11 cellular contexts compared by ENCODE assay signal in genomic region chr18:50097702-50098101, GRCh38.
DNase-seq lines count a peak whose midpoint lies in the region; ATAC-seq, FAIRE-seq and TF ChIP-seq lines count a peak whose summit lies in the region.
"Had no signal": no experiment of that assay in that cellular context is flagged by ENCODE, and none has a peak within 500 bp of the region (broad histone marks: within the 10 kb centered on the region; RNA-seq: fewer than 3 reads in every experiment).

No MANE protein-coding gene starts in this region.

- peak in 1 of 2 experiments; percentile 82; a peak in 1 of 4 replicates for TF ChIP-seq EP300 in GM12878 (IDR thresholded peaks at IDR 0.05; ENCODE audit: borderline replicate concordance in 1 of 2, control insufficient read depth in 1 of 2, low read depth in 2 of 2, low read length in 2 of 2)

- H4K8ac ChIP-seq in mesenchymal stem cell (ENCODE audit: low read length) = no peak overlapping the region

- H3K4me3 Mint-ChIP-seq in Calu3 (ENCODE audit: low read depth, unreplicated experiment) = peak overlapping the region; percentile 6
- H3K4me3 Mint-ChIP-seq in CD4-positive, alpha-beta T cell = no peak overlapping the region
- H3K4me3 Mint-ChIP-seq in CD8-positive, alpha-beta T cell = no peak overlapping the region

- RAD21 ChIA-PET in GM12878 (lab: Charles Lee; ENCODE audit: unreplicated experiment) = interaction anchor here (0.7 to 2.6 kb wide), 2 partner anchors 97 to 331 kb away, joined by 3 to 18 read pairs; partner anchors contain the start of gene MYO5B

- H3K9me3 Mint-ChIP-seq in Calu3 (ENCODE audit: low read depth, unreplicated experiment) = no peaks in the 10 kb centered on the region
- H3K9me3 Mint-ChIP-seq in CD4-positive, alpha-beta T cell = no peaks in the 10 kb centered on the region
- H3K9me3 Mint-ChIP-seq in CD8-positive, alpha-beta T cell = no peaks in the 10 kb centered on the region

- H2AFZ ChIP-seq in GM12878 (ENCODE audit: control insufficient read depth, low read depth, low read length) = no peak overlapping the region
- no peak overlapping the region for H2AFZ ChIP-seq in mesenchymal stem cell (ENCODE audit: low read depth, low read length)

- H3K79me1 ChIP-seq in mesenchymal stem cell (replicated peaks; ENCODE audit: low read length, poor library complexity, severe bottlenecking) = no peaks in the 10 kb centered on the region

- H3K36me3 ChIP-seq in GM12878 (ENCODE audit: control insufficient read depth in 2 of 2, insufficient read depth in 2 of 2, low read length in 1 of 2) (no peaks in the 10 kb centered on the region), mesenchymal stem cell (ENCODE audit: control insufficient read depth in 1 of 2, insufficient read depth in 2 of 2, low read depth in 1 of 2, low read length in 2 of 2) (no peaks in the 10 kb centered on the region)
- no peaks in the 10 kb centered on the region for H3K36me3 ChIP-seq in CD8-positive, alpha-beta T cell (ENCODE audit: insufficient read depth, low read length)
- H3K36me3 ChIP-seq: tibial nerve had no signal

- WGBS in GM12878 (ENCODE audit: insufficient coverage, insufficient replicate concordance, low lambda C conversion rate, missing lambda C conversion rate) = 32% methylated on average over 2 of the region's 2 CpGs
- WGBS in mesenchymal stem cell = 74% methylated on average over 2 of the region's 2 CpGs

- in situ Hi-C loops in GM12878 (cut with MboI) = no loop called here

- no peak overlapping the region for H3K4ac ChIP-seq in mesenchymal stem cell (ENCODE audit: low read depth in 1 of 2, low read length in 2 of 2)

- no peak for TF ChIP-seq RAD21 in GM12878 (IDR thresholded peaks at IDR 0.05; ENCODE audit: insufficient read depth, low read depth, low read length)

- no peak overlapping the region for H2AK5ac ChIP-seq in mesenchymal stem cell (ENCODE audit: low read length, severe bottlenecking)

- TF ChIP-seq POLR2A in GM12878 (IDR thresholded peaks at IDR 0.05; ENCODE audit: low read depth, low read length) = no peak

- no peaks in the 10 kb centered on the region for H4K20me1 ChIP-seq in GM12878 (ENCODE audit: control insufficient read depth, insufficient read depth)

- no peak overlapping the region for H2BK5ac ChIP-seq in mesenchymal stem cell (ENCODE audit: low read depth, low read length, poor library complexity, severe bottlenecking)

- ATAC-seq in HG02981 (IDR thresholded peaks at IDR 0.05; ENCODE audit: unreplicated experiment) = peak; percentile 45
- peak; percentile 81 for ATAC-seq in GM12878
- no peak for ATAC-seq in CD4-positive, alpha-beta T cell (ENCODE audit: poor library complexity)
- no peak for ATAC-seq in CD8-positive, alpha-beta T cell

- SMC1A ChIA-PET in GM12878 (lab: Charles Lee; ENCODE audit: uncharacterized antibody, unreplicated experiment) = interaction anchor here (1.2 to 3.7 kb wide), 3 partner anchors 11 to 105 kb away, joined by 3 to 38 read pairs (median 4); no protein-coding TSS in a partner anchor

- FAIRE-seq in GM12878 (lab: Jason Lieb, UNC) = no peak

- H2BK12ac ChIP-seq in mesenchymal stem cell (ENCODE audit: low read length in 2 of 2) = no peak overlapping the region

- H3K4me1 Mint-ChIP-seq in Calu3 (ENCODE audit: low read depth, unreplicated experiment) = peaks cover 64% of the 10 kb centered on the region
- no peaks in the 10 kb centered on the region for H3K4me1 Mint-ChIP-seq in CD4-positive, alpha-beta T cell (ENCODE audit: low read depth)
- H3K4me1 Mint-ChIP-seq in CD8-positive, alpha-beta T cell (ENCODE audit: low read depth) = no peaks in the 10 kb centered on the region

- BruUV-seq in Calu3 (replicated peaks; lab: Mats Ljungman, UMichigan) = no TSS peak
- BruUV-seq in GM12878 (replicated peaks; lab: Mats Ljungman, UMichigan) = no TSS peak

- H3K27ac ChIP-seq in GM12878 (ENCODE audit: control insufficient read depth, insufficient read depth) = no peak overlapping the region
- no peak overlapping the region for H3K27ac ChIP-seq in mesenchymal stem cell (ENCODE audit: low read length, poor library complexity, severe bottlenecking)
- no peak overlapping the region for H3K27ac ChIP-seq in CD4-positive, alpha-beta T cell (ENCODE audit: low read depth, low read length)
- no peak overlapping the region for H3K27ac ChIP-seq in CD8-positive, alpha-beta T cell (ENCODE audit: low read depth, low read length)
- H3K27ac ChIP-seq: tibial nerve had no signal

- H3K27me3 Mint-ChIP-seq in Calu3 (ENCODE audit: unreplicated experiment) = no peaks in the 10 kb centered on the region
- H3K27me3 Mint-ChIP-seq in CD4-positive, alpha-beta T cell = peaks cover 40% of the 10 kb centered on the region
- H3K27me3 Mint-ChIP-seq in CD8-positive, alpha-beta T cell (ENCODE audit: low read depth) = peaks cover 23% of the 10 kb centered on the region

- H3K9me3 ChIP-seq in GM12878 (replicated peaks; ENCODE audit: control insufficient read depth, insufficient read depth, low read length) = no peaks in the 10 kb centered on the region
- H3K9me3 ChIP-seq in mesenchymal stem cell (ENCODE audit: control insufficient read depth, low read length) = no peaks in the 10 kb centered on the region
- no peaks in the 10 kb centered on the region for H3K9me3 ChIP-seq in CD4-positive, alpha-beta T cell (ENCODE audit: control insufficient read depth, low read length)
- H3K9me3 ChIP-seq in CD8-positive, alpha-beta T cell (ENCODE audit: low read length) = no peaks in the 10 kb centered on the region
- H3K9me3 ChIP-seq: tibial nerve had no signal

- no peak for TF ChIP-seq CTCF in Calu3 (IDR thresholded peaks at IDR 0.05; ENCODE audit: unreplicated experiment)
- TF ChIP-seq CTCF in GM12878 (IDR thresholded peaks at IDR 0.05 in 2 of 3, conservative IDR thresholded peaks at IDR 0.05 in 1 of 3; ENCODE audit: control insufficient read depth in 2 of 3, extremely low read depth in 1 of 3, insufficient read depth in 1 of 3, low read depth in 3 of 3, low read length in 3 of 3) = no peak
- TF ChIP-seq CTCF in CD4-positive, alpha-beta T cell (IDR thresholded peaks at IDR 0.05) = no peak
- TF ChIP-seq CTCF in CD8-positive, alpha-beta T cell (IDR thresholded peaks at IDR 0.05) = no peak

- no peak overlapping the region for H4K91ac ChIP-seq in mesenchymal stem cell (ENCODE audit: low read length)

- H3K18ac ChIP-seq in mesenchymal stem cell (ENCODE audit: low read depth in 1 of 2, low read length in 2 of 2) = no peak overlapping the region

- no peak overlapping the region for H3K4me2 ChIP-seq in GM12878 (ENCODE audit: control insufficient read depth, insufficient read depth)
- H3K4me2 ChIP-seq in mesenchymal stem cell (ENCODE audit: low read length, poor library complexity, severe bottlenecking) = no peak overlapping the region

- H3K4me1 ChIP-seq in GM12878 (ENCODE audit: control insufficient read depth, insufficient read depth, low read length) (peaks cover 6% of the 10 kb centered on the region), mesenchymal stem cell (ENCODE audit: control insufficient read depth, insufficient read depth, low read depth, low read length) (peaks cover 2% of the 10 kb centered on the region)
- H3K4me1 ChIP-seq in CD8-positive, alpha-beta T cell (ENCODE audit: insufficient read depth, low read length) = no peaks in the 10 kb centered on the region
- H3K4me1 ChIP-seq: tibial nerve had no signal

- no peak overlapping the region for H3K4me3 ChIP-seq in GM12878
- no peak overlapping the region for H3K4me3 ChIP-seq in mesenchymal stem cell (ENCODE audit: insufficient read depth in 1 of 2, low read depth in 1 of 2, low read length in 2 of 2)
- H3K4me3 ChIP-seq in CD8-positive, alpha-beta T cell (ENCODE audit: low read depth, low read length) = no peak overlapping the region
- H3K4me3 ChIP-seq: tibial nerve had no signal

- no peaks in the 10 kb centered on the region for H3K79me2 ChIP-seq in GM12878 (ENCODE audit: control insufficient read depth, insufficient read depth, low read length)

- DNase-seq in Calu3 (peak; percentile 85), GM12878 (ENCODE audit: low read depth, low spot score) (no peak), mesenchymal stem cell (no peak), HEK293T (ENCODE audit: extremely low spot score) (no peak), NOMO-1 treated with DMSO at 0.1 percent for 48 hours (lab: John Stamatoyannopoulos, UW; ENCODE audit: unreplicated experiment) (no peak)
- no peak for DNase-seq in CD4-positive, alpha-beta T cell
- DNase-seq in CD8-positive, alpha-beta T cell = no peak
- DNase-seq: amygdala, NCI-H748 treated with DMSO at 0.1 percent for 48 hours had no signal

- peak overlapping the region; percentile 87 for H3K27ac Mint-ChIP-seq in Calu3 (ENCODE audit: unreplicated experiment)
- no peak overlapping the region for H3K27ac Mint-ChIP-seq in CD4-positive, alpha-beta T cell
- H3K27ac Mint-ChIP-seq in CD8-positive, alpha-beta T cell = no peak overlapping the region

- H2BK120ac ChIP-seq in mesenchymal stem cell (ENCODE audit: low read depth, low read length) = no peak overlapping the region

- CTCF ChIA-PET in Calu3 (lab: Charles Lee) (interaction anchor here (0.8 to 1.4 kb wide), 4 partner anchors 16 to 106 kb away, joined by 3 to 4 read pairs (median 4); no protein-coding TSS in a partner anchor), GM12878 (lab: Yijun Ruan, JAX) (no interaction called here), HEK293T (lab: Yijun Ruan, JAX) (no interaction called here)
- CTCF ChIA-PET in CD4-positive, alpha-beta T cell (lab: Charles Lee) = no interaction called here
- CTCF ChIA-PET in CD8-positive, alpha-beta T cell (lab: Charles Lee) = no interaction called here

- no peak overlapping the region for H3K14ac ChIP-seq in mesenchymal stem cell (ENCODE audit: low read length in 2 of 2)

- H3K9ac ChIP-seq in GM12878 (ENCODE audit: control insufficient read depth, insufficient read depth, low read length) (no peak overlapping the region), mesenchymal stem cell (ENCODE audit: low read length) (peak overlapping the region; percentile 20)

- H2BK15ac ChIP-seq in mesenchymal stem cell (ENCODE audit: low read depth, poor library complexity, severe bottlenecking) = no peak overlapping the region

- peaks cover 0 to 2% of the 10 kb centered on the region in 2 experiments; a peak in 2 of 4 replicates for H3K27me3 ChIP-seq in GM12878 (replicated peaks in 1 of 2; ENCODE audit: control insufficient read depth in 2 of 2, insufficient read depth in 2 of 2, low read length in 1 of 2)
- H3K27me3 ChIP-seq in mesenchymal stem cell (ENCODE audit: control insufficient read depth in 1 of 2, insufficient read depth in 1 of 2, low read length in 2 of 2) = peaks cover 5 to 8% of the 10 kb centered on the region in 2 experiments
- peaks cover 6% of the 10 kb centered on the region for H3K27me3 ChIP-seq in CD4-positive, alpha-beta T cell (ENCODE audit: control insufficient read depth, insufficient read depth, low read length)
- H3K27me3 ChIP-seq in CD8-positive, alpha-beta T cell (ENCODE audit: insufficient read depth, low read length) = no peaks in the 10 kb centered on the region
- H3K27me3 ChIP-seq: tibial nerve had no signal

- POLR2A ChIA-PET in GM12878 (lab: Charles Lee) (no interaction called here), HEK293T (lab: Yijun Ruan, JAX) (no interaction called here)
- POLR2A ChIA-PET in CD4-positive, alpha-beta T cell (lab: Charles Lee) = no interaction called here
- POLR2A ChIA-PET in CD8-positive, alpha-beta T cell (lab: Charles Lee) = no interaction called here

- intact Hi-C loops in Calu3 (cut with micrococcal nuclease; ENCODE audit: unreplicated experiment) (loop anchor here (2.0 kb wide), 1 partner anchor 17 kb away; no protein-coding TSS in a partner anchor), GM12878 (cut with micrococcal nuclease; ENCODE audit: unreplicated experiment) (loop anchor here (5.0 kb wide), 1 partner anchor 95 kb away; no protein-coding TSS in a partner anchor)
- intact Hi-C loops in CD4-positive, alpha-beta T cell (cut with DNase I, micrococcal nuclease) = no loop called here
- intact Hi-C loops in CD8-positive, alpha-beta T cell (cut with DNase I, micrococcal nuclease) = no loop called here

- H3K36me3 Mint-ChIP-seq in Calu3 (ENCODE audit: insufficient read depth, unreplicated experiment) = peaks cover 5% of the 10 kb centered on the region
- no peaks in the 10 kb centered on the region for H3K36me3 Mint-ChIP-seq in CD4-positive, alpha-beta T cell (ENCODE audit: low read depth)
- H3K36me3 Mint-ChIP-seq in CD8-positive, alpha-beta T cell = no peaks in the 10 kb centered on the region

- H3K23ac ChIP-seq in mesenchymal stem cell (ENCODE audit: low read length in 2 of 2) = no peak overlapping the region

Comparison
In these comparisons a context has a peak if more than half of its experiments do, and no peak if none do; other contexts are left out.
1. ATAC-seq: peak in HG02981 (single experiment) and GM12878 (single experiment); none in CD4-positive, alpha-beta T cell (single experiment) and CD8-positive, alpha-beta T cell (single experiment).
2. intact Hi-C loops: an anchor here in Calu3 (2.0 kb wide) and GM12878 (5.0 kb wide); none called in CD4-positive, alpha-beta T cell and CD8-positive, alpha-beta T cell.